13 cellular contexts compared by ENCODE assay signal in genomic region chr13:114105351-114106225, GRCh38. TPM values are rescaled to one million over a fixed set of nuclear protein-coding genes. Genes with fewer than 3 reads are reported as not detected.
DNase-seq lines count a peak whose midpoint lies in the region; ATAC-seq and TF ChIP-seq lines count a peak whose summit lies in the region.
"Had no signal": no experiment of that assay in that cellular context is flagged by ENCODE, and none has a peak within 500 bp of the region (broad histone marks: within the 10 kb centered on the region; RNA-seq: fewer than 3 reads in every experiment).

No MANE protein-coding gene starts in this region.

- H3K9me3 Mint-ChIP-seq in activated CD4-positive, alpha-beta T cell treated with anti-CD3 and anti-CD28 coated beads for 36 hours (ENCODE audit: low read depth), result no peaks in the 10 kb centered on the region
- H3K9me3 Mint-ChIP-seq in activated naive CD8-positive, alpha-beta T cell treated with anti-CD3 and anti-CD28 coated beads, Interleukin-2, amount 50 U/mL, for 24 hours, result no peaks in the 10 kb centered on the region

- H3K4me3 Mint-ChIP-seq in activated CD4-positive, alpha-beta T cell treated with anti-CD3 and anti-CD28 coated beads for 36 hours, result no peak overlapping the region
- H3K4me3 Mint-ChIP-seq in activated naive CD8-positive, alpha-beta T cell treated with anti-CD3 and anti-CD28 coated beads, Interleukin-2, amount 50 U/mL, for 24 hours, result peak overlapping the region; percentile 20

- peak overlapping the region; percentile 76 for H3K27ac Mint-ChIP-seq in activated CD4-positive, alpha-beta T cell treated with anti-CD3 and anti-CD28 coated beads for 36 hours
- H3K27ac Mint-ChIP-seq in activated naive CD8-positive, alpha-beta T cell treated with anti-CD3 and anti-CD28 coated beads, Interleukin-2, amount 50 U/mL, for 24 hours, result peak overlapping the region; percentile 74

- intact Hi-C loops in activated CD4-positive, alpha-beta T cell treated with anti-CD3 and anti-CD28 coated beads for 36 hours (cut with DNase I, micrococcal nuclease), result no loop called here
- intact Hi-C loops in left lung (cut with DNase I), result no loop called here
- intact Hi-C loops in spleen (cut with DNase I; ENCODE audit: low total_unique reads), result no loop called here
- intact Hi-C loops in OCI-LY7 (cut with micrococcal nuclease; ENCODE audit: unreplicated experiment), result no loop called here

- CTCF ChIA-PET in activated CD4-positive, alpha-beta T cell treated with anti-CD3 and anti-CD28 coated beads for 36 hours (lab: Charles Lee), result interaction anchor here (0.6 kb wide), 1 partner anchor 70 kb away, joined by 3 read pairs; no protein-coding TSS in a partner anchor
- CTCF ChIA-PET in OCI-LY7 (lab: Charles Lee; ENCODE audit: unreplicated experiment), result no interaction called here

- ATAC-seq in activated CD4-positive, alpha-beta T cell treated with anti-CD3 and anti-CD28 coated beads for 36 hours, result no peak
- ATAC-seq in activated naive CD8-positive, alpha-beta T cell treated with anti-CD3 and anti-CD28 coated beads, Interleukin-2, amount 50 U/mL, for 24 hours, result no peak
- ATAC-seq in left lung, result no peak
- ATAC-seq in GM21381 (IDR thresholded peaks at IDR 0.05; ENCODE audit: unreplicated experiment), result no peak

- peaks cover 72% of the 10 kb centered on the region for H3K4me1 Mint-ChIP-seq in activated CD4-positive, alpha-beta T cell treated with anti-CD3 and anti-CD28 coated beads for 36 hours
- H3K4me1 Mint-ChIP-seq in activated naive CD8-positive, alpha-beta T cell treated with anti-CD3 and anti-CD28 coated beads, Interleukin-2, amount 50 U/mL, for 24 hours, result peaks cover 80% of the 10 kb centered on the region

- no peaks in the 10 kb centered on the region for H3K79me2 ChIP-seq in OCI-LY7 (ENCODE audit: insufficient read depth, low read depth, low read length)

- peaks cover 6 to 28% of the 10 kb centered on the region in 2 donors for H3K4me1 ChIP-seq in left lung
- H3K4me1 ChIP-seq in spleen, result peaks cover 22 to 88% (median 71%) of the 10 kb centered on the region in 6 donors
- H3K4me1 ChIP-seq in OCI-LY7 (ENCODE audit: insufficient read depth, low read length, poor library complexity, severe bottlenecking), result peaks cover 17% of the 10 kb centered on the region

- TF ChIP-seq POLR2A in spleen (IDR thresholded peaks at IDR 0.05), result no peak

- H3K27ac ChIP-seq in left lung (no peak overlapping the region), spleen (peak overlapping the region in 4 of 8 donors; percentile 13 to 58 (median 47)), OCI-LY7 (ENCODE audit: low read depth, low read length, poor library complexity, severe bottlenecking) (no peak overlapping the region)
- H3K27ac ChIP-seq: ascending aorta, GM23248, suprapubic skin had no signal

- H3K36me3 Mint-ChIP-seq in activated CD4-positive, alpha-beta T cell treated with anti-CD3 and anti-CD28 coated beads for 36 hours (ENCODE audit: low read depth), result peaks cover 2% of the 10 kb centered on the region
- H3K36me3 Mint-ChIP-seq in activated naive CD8-positive, alpha-beta T cell treated with anti-CD3 and anti-CD28 coated beads, Interleukin-2, amount 50 U/mL, for 24 hours (ENCODE audit: low read depth), result peaks cover 7% of the 10 kb centered on the region

- POLR2A ChIA-PET in activated CD4-positive, alpha-beta T cell treated with anti-CD3 and anti-CD28 coated beads for 36 hours (lab: Charles Lee), result no interaction called here
- POLR2A ChIA-PET in OCI-LY7 (lab: Charles Lee), result no interaction called here

- no peaks in the 10 kb centered on the region for H3K9me2 ChIP-seq in OCI-LY7 (ENCODE audit: insufficient read depth, low read length)

- TF ChIP-seq CTCF in left lung (IDR thresholded peaks at IDR 0.05) (no peak), spleen (IDR thresholded peaks at IDR 0.05 in 8 of 11, conservative IDR thresholded peaks at IDR 0.05 in 3 of 11) (no peak), OCI-LY7 (conservative IDR thresholded peaks at IDR 0.05; ENCODE audit: low read length) (no peak)

- H3K4me2 ChIP-seq in OCI-LY7 (ENCODE audit: low read length), result no peak overlapping the region

- H3K27me3 ChIP-seq in left lung, result no peaks in the 10 kb centered on the region
- H3K27me3 ChIP-seq in spleen (replicated peaks in 1 of 7), result no peaks in the 10 kb centered on the region
- H3K27me3 ChIP-seq: ascending aorta, suprapubic skin had no signal

- no peak overlapping the region for H3K4me3 ChIP-seq in left lung
- H3K4me3 ChIP-seq in spleen, result no peak overlapping the region
- no peak overlapping the region for H3K4me3 ChIP-seq in OCI-LY7 (ENCODE audit: low read depth, low read length, poor library complexity, severe bottlenecking)
- H3K4me3 ChIP-seq: ascending aorta, GM23248, lung, suprapubic skin had no signal

- H3K9me3 ChIP-seq in left lung, result no peaks in the 10 kb centered on the region
- H3K9me3 ChIP-seq in spleen, result no peaks in the 10 kb centered on the region
- no peaks in the 10 kb centered on the region for H3K9me3 ChIP-seq in OCI-LY7 (ENCODE audit: low read length)
- H3K9me3 ChIP-seq: ascending aorta, suprapubic skin had no signal

- WGBS in spleen, 5 donors, result 80 to 88% (median 84%) methylated on average over 28 to 32 of the region's 32 CpGs

- H3K36me3 ChIP-seq in left lung, result no peaks in the 10 kb centered on the region
- H3K36me3 ChIP-seq in spleen, result peaks cover 0 to 26% (median 0%) of the 10 kb centered on the region in 6 donors
- H3K36me3 ChIP-seq in OCI-LY7 (ENCODE audit: insufficient read depth, low read length), result no peaks in the 10 kb centered on the region
- H3K36me3 ChIP-seq: ascending aorta, suprapubic skin had no signal

- BruUV-seq in OCI-LY7 (replicated peaks; lab: Mats Ljungman, UMichigan), result no TSS peak

- H4K20me1 ChIP-seq in OCI-LY7 (ENCODE audit: insufficient read depth, low read length), result no peaks in the 10 kb centered on the region

- H2AFZ ChIP-seq in OCI-LY7 (ENCODE audit: low read length), result no peak overlapping the region
- H2AFZ ChIP-seq: GM23248 had no signal

- H3K27me3 Mint-ChIP-seq in activated CD4-positive, alpha-beta T cell treated with anti-CD3 and anti-CD28 coated beads for 36 hours, result no peaks in the 10 kb centered on the region
- H3K27me3 Mint-ChIP-seq in activated naive CD8-positive, alpha-beta T cell treated with anti-CD3 and anti-CD28 coated beads, Interleukin-2, amount 50 U/mL, for 24 hours, result no peaks in the 10 kb centered on the region

- DNase-seq in activated CD4-positive, alpha-beta T cell treated with anti-CD3 and anti-CD28 coated beads for 36 hours, result peak; percentile 5
- no peak for DNase-seq in activated CD4-positive, alpha-beta T cell treated with anti-CD3 and anti-CD28 coated beads, Interleukin-2, amount 50 U/mL, for 4 hours
- no peak for DNase-seq in activated naive CD8-positive, alpha-beta T cell treated with anti-CD3 and anti-CD28 coated beads, Interleukin-2, amount 50 U/mL, for 24 hours
- peak; percentile 25 to 77 for DNase-seq in left lung
- DNase-seq in spleen, result peak; percentile 75
- DNase-seq in OCI-LY7 (ENCODE audit: low spot score), result no peak
- DNase-seq in UCSD-AML1 (lab: John Stamatoyannopoulos, UW; ENCODE audit: unreplicated experiment), result no peak
- DNase-seq: 8988T, GM23248 had no signal

RNA-seq across cellular contexts. Expression of gene RASA3, which starts 26.8 kb away (rescaled TPM):
- total RNA-seq in activated CD4-positive, alpha-beta T cell treated with anti-CD3 and anti-CD28 coated beads for 36 hours, result 10 to 100 TPM; 33.0 to 34.7 TPM
- total RNA-seq in left lung (10 to 100 TPM; 14.5 to 22.2 TPM), spleen (10 to 100 TPM; 35.9 to 52.8 (median 52.0) TPM), OCI-LY7 (2022) (15.0 and 17.9 TPM in 2 replicates)
- polyA plus RNA-seq in spleen, result 10 to 100 TPM; 11.7 to 17.2 (median 12.1) TPM
- total RNA-seq in OCI-LY7 (2014; rRNA removed; shearing (Covaris generic)), result 3.6 and 4.4 TPM in 2 replicates

Comparison
In these comparisons a context has a peak if more than half of its experiments do, and no peak if none do; other contexts are left out.
1. DNase-seq: peak in activated CD4-positive, alpha-beta T cell treated with anti-CD3 and anti-CD28 coated beads for 36 hours (single experiment), left lung (2 of 2) and spleen (single experiment); none in activated CD4-positive, alpha-beta T cell treated with anti-CD3 and anti-CD28 coated beads, Interleukin-2, amount 50 U/mL, for 4 hours (0 of 2), activated naive CD8-positive, alpha-beta T cell treated with anti-CD3 and anti-CD28 coated beads, Interleukin-2, amount 50 U/mL, for 24 hours (single experiment), OCI-LY7 (single experiment) and UCSD-AML1 (single experiment).